ENCODE assay signal across 31 cellular contexts in genomic region chr3:9013782-9014181, GRCh38.
"Had no signal": no experiment of that assay in that cellular context is flagged by ENCODE, and none has a peak within 500 bp of the region (broad histone marks: within the 10 kb centered on the region; RNA-seq: fewer than 3 reads in every experiment).

No MANE protein-coding gene starts in this region.

- H3K4me1 ChIP-seq: ascending aorta, Peyer's patch had no signal

- H3K9me3 ChIP-seq: ascending aorta, MG63, Peyer's patch had no signal

- ATAC-seq: activated CD8-positive, alpha-beta T cell treated with anti-CD3 and anti-CD28 coated beads for 36 hours; activated T-cell treated with anti-CD3 and anti-CD28 coated beads, Interleukin-2, amount 50 U/mL, for 72 hours; activated T-helper 17 cell treated with anti-CD3 and anti-CD28 coated beads, Interleukin-2, amount 50 U/mL, for 72 hours; Right ventricle myocardium inferior had no signal

- H3K27me3 ChIP-seq: ascending aorta, MG63, Peyer's patch had no signal

- H3K36me3 ChIP-seq: ascending aorta, MG63, Peyer's patch had no signal

- H3K4me3 ChIP-seq: ascending aorta, MG63, Peyer's patch had no signal

- H3K27ac ChIP-seq: ascending aorta, Peyer's patch, WERI-Rb-1 had no signal

- DNase-seq: activated CD4-positive, alpha-beta T cell treated with anti-CD3 and anti-CD28 coated beads, Interleukin-2, amount 10 ng/mL, durations not matched to agents 24 days and 14 days; activated CD4-positive, alpha-beta T cell treated with anti-CD3 and anti-CD28 coated beads, Interleukin-2, amount 50 U/mL, for 4 hours; activated CD8-positive, alpha-beta T cell treated with anti-CD3 and anti-CD28 coated beads for 36 hours; activated effector memory CD4-positive, alpha-beta T cell treated with anti-CD3 and anti-CD28 coated beads, Interleukin-2, amount 50 U/mL, for 16 hours; activated naive CD4-positive, alpha-beta T cell; activated naive CD8-positive, alpha-beta T cell treated with anti-CD3 and anti-CD28 coated beads, Interleukin-2, amount 10 ng/mL, durations not matched to agents 7 days and 5 days; activated T-cell treated with anti-CD3 and anti-CD28 coated beads, Interleukin-2, amount 50 U/mL, for 1 hour; activated T-cell treated with anti-CD3 and anti-CD28 coated beads, Interleukin-2, amount 50 U/mL, for 72 hours; amygdala; Kasumi-1; MG63; NCI-H1048; NCI-H1105 treated with DMSO at 0.1 percent for 48 hours; NCI-H1436; NCI-H1694; NCI-H2029; NCI-H345; NCI-H510A; NCI-H526; NCI-H748 treated with DMSO at 0.1 percent for 48 hours; NK-92 treated with Interleukin-12 subunit alpha and Interleukin-12 subunit beta, amount 100 ng/mL, for 24 hours; Peyer's patch; RPMI8226; SIG-M5; T-helper 1 cell; T-helper 2 cell; T1000; WERI-Rb-1 had no signal
